In the genomic region with DNA sequence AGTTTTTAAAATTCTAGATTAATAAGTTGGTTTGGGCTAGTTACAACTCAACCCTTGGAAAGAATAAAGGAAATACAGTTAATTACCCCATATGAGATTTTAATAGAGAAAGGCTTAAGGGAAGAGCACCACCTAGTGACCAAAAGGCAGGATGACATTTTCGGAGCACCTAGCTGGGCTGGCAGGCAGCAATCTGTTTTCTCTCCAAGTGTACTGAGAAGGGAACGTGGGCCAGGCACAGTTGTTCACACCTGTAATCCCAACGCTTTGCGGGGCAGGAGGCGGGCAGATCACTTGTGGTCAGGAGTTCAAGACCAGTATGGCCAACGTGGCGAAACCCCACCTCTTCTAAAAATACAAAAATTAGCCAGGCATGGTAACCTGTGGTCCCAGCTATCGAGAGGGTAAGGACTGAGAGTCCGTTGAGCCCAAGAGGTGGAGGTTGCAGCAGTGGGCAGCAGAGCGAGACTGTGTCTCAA, we compare ENCODE assay signal across 1 cellular context.
TF ChIP-seq lines count a peak whose summit lies in the region.

No MANE protein-coding gene starts in this region.

TF ChIP-seq in GM12878, 131 proteins besides CTCF, POLR2A, EP300 and RAD21:
- TF ChIP-seq PAX5 (IDR thresholded peaks at IDR 0.05; ENCODE audit: borderline replicate concordance, low read depth, low read length) = peak; percentile 20; the same call in 1 of the 2 replicates
- TF ChIP-seq HDGF (IDR thresholded peaks at IDR 0.05) = 0 out of 2 replicates have a peak, but pooled peaks have one; percentile 31
